ENCODE assay signal across 8 cellular contexts in genomic region chr7:99379043-99379577, GRCh38. TPM values are rescaled to one million over a fixed set of nuclear protein-coding genes. Genes with fewer than 3 reads are reported as not detected.
A peak's percentile ranks its signal among the peaks of the same experiment; 100 is the strongest.
DNase-seq lines count a peak whose midpoint lies in the region; ATAC-seq and TF ChIP-seq lines count a peak whose summit lies in the region.

No MANE protein-coding gene starts in this region.

- peaks cover 58 to 65% (median 59%) of the 10 kb centered on the region in 3 donors for H3K4me1 Mint-ChIP-seq in T-cell
- H3K4me1 Mint-ChIP-seq in stimulated activated naive B cell treated with anti-CD40 and anti-IgM and Interleukin-4, amounts not matched to agents 10 μg/mL and 1 μg/mL and 100 μg/mL, for 72 hours, result peaks cover 38 to 70% of the 10 kb centered on the region in 2 donors

- H3K4me3 Mint-ChIP-seq in T-cell, result peak overlapping the region; percentile 63 to 72 (median 68)
- peak overlapping the region; percentile 86 to 90 for H3K4me3 Mint-ChIP-seq in stimulated activated naive B cell treated with anti-CD40 and anti-IgM and Interleukin-4, amounts not matched to agents 10 μg/mL and 1 μg/mL and 100 μg/mL, for 72 hours

- peak overlapping the region; percentile 93 to 95 for H3K27ac Mint-ChIP-seq in T-cell
- peak overlapping the region; percentile 99 for H3K27ac Mint-ChIP-seq in stimulated activated naive B cell treated with anti-CD40 and anti-IgM and Interleukin-4, amounts not matched to agents 10 μg/mL and 1 μg/mL and 100 μg/mL, for 72 hours

- H3K36me3 ChIP-seq in A673 (ENCODE audit: insufficient read depth, low read length, poor library complexity, severe bottlenecking), result no peaks in the 10 kb centered on the region

- H3K27ac ChIP-seq in A673 (ENCODE audit: low read depth, low read length, poor library complexity, severe bottlenecking), result peak overlapping the region; percentile 6
- peak overlapping the region; percentile 62 for H3K27ac ChIP-seq in caudate nucleus (ENCODE audit: low read depth, low read length)

- H3K4me1 ChIP-seq in A673 (ENCODE audit: insufficient read depth, low read length, poor library complexity, severe bottlenecking), result peaks cover 23% of the 10 kb centered on the region

- H3K4me3 ChIP-seq in A673 (ENCODE audit: low read depth, low read length, poor library complexity, severe bottlenecking), result no peak overlapping the region

- intact Hi-C loops in A673 (cut with micrococcal nuclease; ENCODE audit: unreplicated experiment), result no loop called here

- no peak for TF ChIP-seq CTCF in A673 (conservative IDR thresholded peaks at IDR 0.05; ENCODE audit: low read depth, low read length)

- no peaks in the 10 kb centered on the region for H3K27me3 Mint-ChIP-seq in T-cell
- H3K27me3 Mint-ChIP-seq in stimulated activated naive B cell treated with anti-CD40 and anti-IgM and Interleukin-4, amounts not matched to agents 10 μg/mL and 1 μg/mL and 100 μg/mL, for 72 hours, result no peaks in the 10 kb centered on the region

- CTCF ChIA-PET in A673 (lab: Charles Lee), result no interaction called here
- CTCF ChIA-PET in T-cell (lab: Charles Lee), result interaction anchor here in 1 of 2 donors (0.6 to 0.9 kb wide), 2 partner anchors 30 to 87 kb away, joined by 4 to 5 read pairs; partner anchors contain the start of genes BUD31 and PDAP1

- no peaks in the 10 kb centered on the region for H3K9me3 Mint-ChIP-seq in T-cell
- no peaks in the 10 kb centered on the region for H3K9me3 Mint-ChIP-seq in stimulated activated naive B cell treated with anti-CD40 and anti-IgM and Interleukin-4, amounts not matched to agents 10 μg/mL and 1 μg/mL and 100 μg/mL, for 72 hours

- ATAC-seq in GM21723 (IDR thresholded peaks at IDR 0.05; ENCODE audit: unreplicated experiment) (peak; percentile 20), T-cell (replicated peaks in 1 of 4) (peak in 1 of 4 experiments; percentile 22), left lobe of liver (peak; percentile 22), GM19467 (IDR thresholded peaks at IDR 0.05; ENCODE audit: unreplicated experiment) (no peak)
- peak in 1 of 2 donors; percentile 23 for ATAC-seq in stimulated activated naive B cell treated with anti-CD40 and anti-IgM and Interleukin-4, amounts not matched to agents 10 μg/mL and 1 μg/mL and 100 μg/mL, for 72 hours (replicated peaks)

- H3K27me3 ChIP-seq in A673 (replicated peaks; ENCODE audit: insufficient read depth, low read depth, low read length, poor library complexity), result no peaks in the 10 kb centered on the region

- H3K9me3 ChIP-seq in A673 (ENCODE audit: low read depth, low read length, poor library complexity, severe bottlenecking), result no peaks in the 10 kb centered on the region

- POLR2A ChIA-PET in A673 (lab: Charles Lee; ENCODE audit: low non-redundant PET) (interaction anchor here (0.6 kb wide), 1 partner anchor 1745 kb away, joined by 5 read pairs; no protein-coding TSS in a partner anchor), T-cell (lab: Charles Lee) (interaction anchor here (0.5 to 0.7 kb wide), 2 partner anchors 21 to 178 kb away, joined by 4 to 7 read pairs; no protein-coding TSS in a partner anchor)

- peaks cover 17% of the 10 kb centered on the region for H3K36me3 Mint-ChIP-seq in T-cell
- H3K36me3 Mint-ChIP-seq in stimulated activated naive B cell treated with anti-CD40 and anti-IgM and Interleukin-4, amounts not matched to agents 10 μg/mL and 1 μg/mL and 100 μg/mL, for 72 hours, result peaks cover 43 to 52% of the 10 kb centered on the region in 2 donors

- BruUV-seq in A673 (replicated peaks; lab: Mats Ljungman, UMichigan), result no TSS peak

- DNase-seq in A673 (ENCODE audit: low spot score) (peak; percentile 61), T-cell (peak in 28 of 34 experiments; percentile 30 to 64 (median 46)), caudate nucleus (lab: John Stamatoyannopoulos, UW) (peak in 11 of 61 donors; percentile 6 to 41 (median 20)), left lobe of liver (ENCODE audit: low spot score) (no peak), NCI-H2107 (lab: John Stamatoyannopoulos, UW) (no peak)
- DNase-seq in stimulated activated naive B cell treated with anti-CD40 and anti-IgM and Interleukin-4, amounts not matched to agents 10 μg/mL and 1 μg/mL and 100 μg/mL, for 72 hours, result peak; percentile 52

RNA-seq across cellular contexts. Expression of gene ARPC1B, which starts 4.6 kb away (rescaled TPM):
- total RNA-seq in A673 (2021) (29.9 and 39.8 TPM in 2 replicates), T-cell (100 to 1,000 TPM; 131 to 232 (median 203) TPM), left lobe of liver (37.4 TPM)

RNA-seq across cellular contexts. Expression of gene PDAP1, which starts 29.3 kb away (rescaled TPM):
- total RNA-seq in A673 (2021) (157 and 164 TPM in 2 replicates), T-cell (10 to 100 TPM; 48.1 to 75.7 (median 67.4) TPM), left lobe of liver (32.7 TPM)

RNA-seq across cellular contexts. Expression of gene BUD31, which starts 29.7 kb away (rescaled TPM):
- total RNA-seq in A673 (2021) (180 and 194 TPM in 2 replicates), T-cell (100 to 1,000 TPM in 1 of 5 donors, 10 to 100 TPM in 4; 63.2 to 127 (median 82.3) TPM), left lobe of liver (25.8 TPM)

RNA-seq across cellular contexts. Expression of gene ARPC1A, which starts 53.4 kb away (rescaled TPM):
- total RNA-seq in A673 (2021) (155 and 167 TPM in 2 replicates), T-cell (10 to 100 TPM; 30.6 to 49.1 (median 40.4) TPM), left lobe of liver (64.2 TPM)

RNA-seq across cellular contexts. Expression of gene PTCD1, which starts 59.5 kb away (rescaled TPM):
- 8.4 and 11.8 TPM in 2 replicates for total RNA-seq in A673 (2021)
- 10 to 100 TPM in 3 of 5 donors, 1 to 10 TPM in 2; 5.4 to 11.6 (median 10.5) TPM for total RNA-seq in T-cell
- 2.3 TPM for total RNA-seq in left lobe of liver

Comparison
In these comparisons a context has a peak if more than half of its experiments do, and no peak if none do; other contexts are left out.
1. DNase-seq: peak in A673 (single experiment), T-cell (28 of 34) and stimulated activated naive B cell treated with anti-CD40 and anti-IgM and Interleukin-4, amounts not matched to agents 10 μg/mL and 1 μg/mL and 100 μg/mL, for 72 hours (single experiment); none in left lobe of liver (single experiment) and NCI-H2107 (single experiment).